ENCODE assay signal across 25 cellular contexts in genomic region chr12:14654842-14655241, GRCh38. TPM values are rescaled to one million over a fixed set of nuclear protein-coding genes. Genes with fewer than 3 reads are reported as not detected.
"Had no signal": no experiment of that assay in that cellular context is flagged by ENCODE, and none has a peak within 500 bp of the region (broad histone marks: within the 10 kb centered on the region; RNA-seq: fewer than 3 reads in every experiment).

No MANE protein-coding gene starts in this region.

- DNase-seq: activated CD4-positive, alpha-beta T cell treated with anti-CD3 and anti-CD28 coated beads for 1 hour; activated CD4-positive, alpha-beta T cell treated with anti-CD3 and anti-CD28 coated beads, Interleukin-2, amount 50 U/mL, for 4 hours; activated CD8-positive, alpha-beta memory T cell treated with anti-CD3 and anti-CD28 coated beads for 24 hours; activated CD8-positive, alpha-beta memory T cell treated with anti-CD3 and anti-CD28 coated beads, Interleukin-2, amount 50 U/mL, for 4 hours; activated effector memory CD4-positive, alpha-beta T cell treated with Interleukin-2 at 50 U/mL for 16 hours; activated naive CD4-positive, alpha-beta T cell treated with anti-CD3 and anti-CD28 coated beads for 36 hours; activated naive CD8-positive, alpha-beta T cell treated with anti-CD3 and anti-CD28 coated beads, Interleukin-2, amount 10 ng/mL, durations not matched to agents 7 days and 5 days; activated T-cell treated with anti-CD3 and anti-CD28 coated beads, Interleukin-2, amount 50 U/mL, for 48 hours; amniotic stem cell; colonic mucosa; dorsolateral prefrontal cortex; head of caudate nucleus; nucleus accumbens; right cardiac atrium; stimulated activated CD4-positive, alpha-beta T cell treated with anti-CD3 and anti-CD28 coated beads, Interleukin-4, amount 100 ng/mL, for 4 hours; stimulated activated naive CD8-positive, alpha-beta T cell treated with anti-CD3 and anti-CD28 coated beads, Interleukin-15, amount 100 ng/mL, for 72 hours had no signal

- H3K36me3 ChIP-seq: breast epithelium, colonic mucosa, esophagus muscularis mucosa, gastroesophageal sphincter, tibial nerve had no signal

- ATAC-seq: gastroesophageal sphincter; right cardiac atrium; stimulated activated naive CD8-positive, alpha-beta T cell treated with anti-CD3 and anti-CD28 coated beads, Interleukin-15, amount 100 ng/mL, for 72 hours had no signal

- H3K27ac Mint-ChIP-seq: activated naive CD8-positive, alpha-beta T cell treated with anti-CD3 and anti-CD28 coated beads, Interleukin-2, amount 10 ng/mL, durations not matched to agents 7 days and 5 days; memory B cell; stimulated activated naive CD8-positive, alpha-beta T cell treated with anti-CD3 and anti-CD28 coated beads, Interleukin-15, amount 100 ng/mL, for 72 hours had no signal

- H3K27me3 Mint-ChIP-seq: activated naive CD8-positive, alpha-beta T cell treated with anti-CD3 and anti-CD28 coated beads, Interleukin-2, amount 10 ng/mL, durations not matched to agents 7 days and 5 days; memory B cell; stimulated activated naive CD8-positive, alpha-beta T cell treated with anti-CD3 and anti-CD28 coated beads, Interleukin-15, amount 100 ng/mL, for 72 hours had no signal

- H3K4me3 Mint-ChIP-seq: activated naive CD4-positive, alpha-beta T cell treated with anti-CD3 and anti-CD28 coated beads for 36 hours; activated naive CD8-positive, alpha-beta T cell treated with anti-CD3 and anti-CD28 coated beads, Interleukin-2, amount 10 ng/mL, durations not matched to agents 7 days and 5 days; central memory CD8-positive, alpha-beta T cell; memory B cell; stimulated activated naive CD8-positive, alpha-beta T cell treated with anti-CD3 and anti-CD28 coated beads, Interleukin-15, amount 100 ng/mL, for 72 hours had no signal

- H3K36me3 Mint-ChIP-seq: activated naive CD8-positive, alpha-beta T cell treated with anti-CD3 and anti-CD28 coated beads, Interleukin-2, amount 10 ng/mL, durations not matched to agents 7 days and 5 days; memory B cell had no signal

- H3K9me3 Mint-ChIP-seq: activated naive CD4-positive, alpha-beta T cell treated with anti-CD3 and anti-CD28 coated beads for 36 hours; central memory CD8-positive, alpha-beta T cell; memory B cell; stimulated activated naive CD8-positive, alpha-beta T cell treated with anti-CD3 and anti-CD28 coated beads, Interleukin-15, amount 100 ng/mL, for 72 hours had no signal

- H3K4me1 ChIP-seq: breast epithelium, colonic mucosa, esophagus muscularis mucosa, gastroesophageal sphincter, parathyroid adenoma, tibial nerve had no signal

- H3K9me3 ChIP-seq: breast epithelium, colonic mucosa, esophagus muscularis mucosa, gastroesophageal sphincter, tibial nerve had no signal

- H3K27ac ChIP-seq: breast epithelium, colonic mucosa, dorsolateral prefrontal cortex, esophagus muscularis mucosa, gastroesophageal sphincter, parathyroid adenoma, tibial nerve had no signal

- H3K4me3 ChIP-seq: breast epithelium, colonic mucosa, dorsolateral prefrontal cortex, esophagus muscularis mucosa, gastroesophageal sphincter, tibial nerve had no signal

- H3K4me1 Mint-ChIP-seq: activated naive CD8-positive, alpha-beta T cell treated with anti-CD3 and anti-CD28 coated beads, Interleukin-2, amount 10 ng/mL, durations not matched to agents 7 days and 5 days; central memory CD8-positive, alpha-beta T cell; memory B cell had no signal

RNA-seq across cellular contexts. Expression of gene GUCY2C, which starts 41.6 kb away (rescaled TPM):
- total RNA-seq: activated naive CD4-positive, alpha-beta T cell treated with anti-CD3 and anti-CD28 coated beads for 36 hours; activated naive CD8-positive, alpha-beta T cell treated with anti-CD3 and anti-CD28 coated beads, Interleukin-2, amount 10 ng/mL, durations not matched to agents 7 days and 5 days; esophagus muscularis mucosa; gastroesophageal sphincter; pulmonary artery endothelial cell; right cardiac atrium; tibial nerve; urinary bladder had no signal
